Comparison of ENCODE assay signal across 8 cellular contexts in genomic region chr1:177687544-177687943, GRCh38.
"Had no signal": no experiment of that assay in that cellular context is flagged by ENCODE, and none has a peak within 500 bp of the region (broad histone marks: within the 10 kb centered on the region; RNA-seq: fewer than 3 reads in every experiment).

No MANE protein-coding gene starts in this region.

- H3K27ac ChIP-seq: HL-60, KMS-11 had no signal

- DNase-seq: IMR-90, KBM-7, KG1 had no signal

- FAIRE-seq: HepG2, HTR-8/SVneo, K562 had no signal

- ATAC-seq: HepG2, K562 had no signal

- H3K4me2 ChIP-seq: KMS-11 had no signal

- H3K4me3 ChIP-seq: K562 had no signal

- H3K9ac ChIP-seq: KMS-11 had no signal
